Comparison of ENCODE assay signal across 14 cellular contexts in genomic region chr2:54871457-54872103, GRCh38.
DNase-seq lines count a peak whose midpoint lies in the region; TF ChIP-seq lines count a peak whose summit lies in the region.
"Had no signal": no experiment of that assay in that cellular context is flagged by ENCODE, and none has a peak within 500 bp of the region (broad histone marks: within the 10 kb centered on the region; RNA-seq: fewer than 3 reads in every experiment).

No MANE protein-coding gene starts in this region.

- intact Hi-C loops in cardiac septum (cut with DNase I) (no loop called here), left ventricle myocardium inferior (cut with micrococcal nuclease) (no loop called here)

- no peaks in the 10 kb centered on the region for H3K4me1 ChIP-seq in left ventricle myocardium inferior
- H3K4me1 ChIP-seq: SJSA1 had no signal

- no peak overlapping the region for H3K4me3 ChIP-seq in left ventricle myocardium inferior
- no peak overlapping the region for H3K4me3 ChIP-seq in WERI-Rb-1 (ENCODE audit: low read depth, low read length)
- H3K4me3 ChIP-seq: SJSA1 had no signal

- H3K36me3 ChIP-seq in left ventricle myocardium inferior, result no peaks in the 10 kb centered on the region
- H3K36me3 ChIP-seq in WERI-Rb-1, result no peaks in the 10 kb centered on the region
- H3K36me3 ChIP-seq: SJSA1 had no signal

- H3K27me3 ChIP-seq in left ventricle myocardium inferior (ENCODE audit: low read depth), result no peaks in the 10 kb centered on the region
- no peaks in the 10 kb centered on the region for H3K27me3 ChIP-seq in WERI-Rb-1 (ENCODE audit: insufficient read depth, low read depth, severe bottlenecking)

- H3K9me3 ChIP-seq in left ventricle myocardium inferior (replicated peaks), result no peaks in the 10 kb centered on the region
- no peaks in the 10 kb centered on the region for H3K9me3 ChIP-seq in WERI-Rb-1 (ENCODE audit: severe bottlenecking)
- H3K9me3 ChIP-seq: SJSA1 had no signal

- DNase-seq in GM03348 (ENCODE audit: low spot score), result peak; percentile 43
- peak; percentile 28 for DNase-seq in NCI-H2029 treated with DMSO at 0.1 percent for 48 hours (lab: John Stamatoyannopoulos, UW)
- DNase-seq in SKM-1 (lab: John Stamatoyannopoulos, UW; ENCODE audit: unreplicated experiment), result peak; percentile 22
- DNase-seq in myocyte (ENCODE audit: low read depth), result peak; percentile 90
- no peak for DNase-seq in cardiac septum (ENCODE audit: low spot score)
- DNase-seq in left ventricle myocardium inferior, result no peak
- no peak for DNase-seq in WERI-Rb-1
- no peak for DNase-seq in iPS-NIHi7 (ENCODE audit: extremely low spot score)
- DNase-seq: activated CD8-positive, alpha-beta T cell treated with anti-CD3 and anti-CD28 coated beads for 36 hours; activated naive CD8-positive, alpha-beta T cell treated with anti-CD3 and anti-CD28 coated beads, Interleukin-2, amount 50 U/mL, for 24 hours; DND-41; naive B cell had no signal

- TF ChIP-seq CTCF in left ventricle myocardium inferior (IDR thresholded peaks at IDR 0.05; ENCODE audit: borderline replicate concordance) (no peak), WERI-Rb-1 (IDR thresholded peaks at IDR 0.05; ENCODE audit: low read depth, low read length) (no peak)

- H3K27ac ChIP-seq in left ventricle myocardium inferior (replicated peaks) (no peak overlapping the region), WERI-Rb-1 (no peak overlapping the region)
- H3K27ac ChIP-seq: KMS-11, SJSA1 had no signal

Comparison
In these comparisons a context has a peak if more than half of its experiments do, and no peak if none do; other contexts are left out.
1. DNase-seq: peak in GM03348 (single experiment), NCI-H2029 treated with DMSO at 0.1 percent for 48 hours (single experiment), SKM-1 (single experiment) and myocyte (single experiment); none in cardiac septum (single experiment), left ventricle myocardium inferior (single experiment), WERI-Rb-1 (single experiment) and iPS-NIHi7 (single experiment).